Comparison of ENCODE assay signal across 12 cellular contexts in the genomic region with DNA sequence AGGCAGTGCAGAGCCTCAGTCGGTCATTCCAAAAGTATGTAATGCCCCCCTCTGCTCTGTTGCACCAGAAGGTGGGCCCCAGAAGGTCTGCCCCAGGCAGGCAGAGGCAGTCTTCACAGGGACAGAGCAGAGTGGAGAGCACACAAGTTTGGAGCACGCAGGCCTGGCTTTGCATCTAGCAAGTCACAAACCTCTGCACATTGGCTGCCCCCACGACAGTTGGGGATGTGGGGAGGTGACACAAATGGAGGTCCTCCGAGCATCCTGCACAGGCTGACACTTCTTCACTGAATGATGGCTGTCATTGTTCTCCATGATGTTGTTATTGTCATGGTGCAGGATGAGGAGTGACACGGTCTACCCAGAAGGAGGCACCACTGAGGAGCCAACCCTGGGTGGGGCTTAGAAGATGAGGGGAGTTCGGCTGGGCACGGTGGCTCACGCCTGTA. TPM values are rescaled to one million over a fixed set of nuclear protein-coding genes. Genes with fewer than 3 reads are reported as not detected.
DNase-seq lines count a peak whose midpoint lies in the region; ATAC-seq and TF ChIP-seq lines count a peak whose summit lies in the region.
"Had no signal": no experiment of that assay in that cellular context is flagged by ENCODE, and none has a peak within 500 bp of the region (broad histone marks: within the 10 kb centered on the region; RNA-seq: fewer than 3 reads in every experiment).

No MANE protein-coding gene starts in this region.

- H3K23ac ChIP-seq in IMR-90 (ENCODE audit: low read depth, low read length), result no peak overlapping the region
- no peak overlapping the region for H3K23ac ChIP-seq in trophoblast cell (ENCODE audit: low read length)

- H2AK5ac ChIP-seq in IMR-90 (ENCODE audit: low read depth, low read length), result peak overlapping the region; percentile 61; the same call in 1 of the 2 replicates
- no peak overlapping the region for H2AK5ac ChIP-seq in trophoblast cell (ENCODE audit: low read length)

- H3K27ac ChIP-seq in DOHH2 (ENCODE audit: low read depth, low read length) (no peak overlapping the region), IMR-90 (ENCODE audit: insufficient read depth, low read length) (no peak overlapping the region), colonic mucosa (peak overlapping the region; percentile 49), trophoblast cell (ENCODE audit: low read depth, low read length) (no peak overlapping the region)
- H3K27ac ChIP-seq: testis had no signal

- H2AK9ac ChIP-seq in IMR-90 (replicated peaks; ENCODE audit: low read depth, low read length, poor library complexity), result no peak overlapping the region

- H3F3A ChIP-seq in DOHH2 (ENCODE audit: control insufficient read depth, insufficient read depth), result no peaks in the 10 kb centered on the region

- H3K79me1 ChIP-seq in IMR-90 (ENCODE audit: low read depth in 1 of 2, low read length in 2 of 2), result peaks cover 33 to 91% of the 10 kb centered on the region in 2 experiments
- H3K79me1 ChIP-seq in trophoblast cell (ENCODE audit: low read length), result no peaks in the 10 kb centered on the region

- in situ Hi-C loops in IMR-90 (cut with MboI; ENCODE audit: low sequenced_read_pairs), result loop anchor here (25.0 kb wide), 1 partner anchor 1201 kb away; the partner anchor contains the start of gene FOXRED2

- no peak overlapping the region for H3K4me3 ChIP-seq in DOHH2 (ENCODE audit: low read length)
- no peak overlapping the region for H3K4me3 ChIP-seq in IMR-90 (ENCODE audit: insufficient read depth, low read depth, low read length)
- H3K4me3 ChIP-seq in colonic mucosa, result no peak overlapping the region
- H3K4me3 ChIP-seq in trophoblast cell (ENCODE audit: low read depth, low read length), result no peak overlapping the region
- H3K4me3 ChIP-seq: K562, testis had no signal

- TF ChIP-seq POLR2A in IMR-90 (IDR thresholded peaks at IDR 0.05; ENCODE audit: low read depth, low read length), result no peak

- TF ChIP-seq CTCF in DOHH2 (IDR thresholded peaks at IDR 0.05; ENCODE audit: low read depth, low read length, poor library complexity, severe bottlenecking) (no peak), IMR-90 (conservative IDR thresholded peaks at IDR 0.05; ENCODE audit: low read depth, low read length) (no peak), colonic mucosa (IDR thresholded peaks at IDR 0.05) (no peak)

- H4K8ac ChIP-seq in IMR-90 (ENCODE audit: low read depth in 2 of 2, low read length in 2 of 2), result no peak overlapping the region
- no peak overlapping the region for H4K8ac ChIP-seq in trophoblast cell (ENCODE audit: low read depth, low read length)

- POLR2A ChIA-PET in IMR-90 (lab: Charles Lee; ENCODE audit: unreplicated experiment), result no interaction called here

- H4K91ac ChIP-seq in IMR-90 (ENCODE audit: insufficient read depth, low read depth, low read length) (no peak overlapping the region), trophoblast cell (ENCODE audit: low read depth, low read length) (no peak overlapping the region)

- peaks cover 36% of the 10 kb centered on the region for H3K9me1 ChIP-seq in IMR-90 (ENCODE audit: insufficient read depth, low read length)

- H3K79me2 ChIP-seq in DOHH2 (ENCODE audit: control insufficient read depth, low read length) (no peaks in the 10 kb centered on the region), trophoblast cell (ENCODE audit: control insufficient read depth, insufficient read depth, low read length, poor library complexity) (peaks cover 3% of the 10 kb centered on the region)

- H3K27me3 ChIP-seq in DOHH2 (ENCODE audit: control insufficient read depth, low read length), result no peaks in the 10 kb centered on the region
- H3K27me3 ChIP-seq in IMR-90 (ENCODE audit: control insufficient read depth, insufficient read depth, low read length), result no peaks in the 10 kb centered on the region
- no peaks in the 10 kb centered on the region for H3K27me3 ChIP-seq in colonic mucosa
- H3K27me3 ChIP-seq in trophoblast cell (ENCODE audit: insufficient read depth, low read length), result no peaks in the 10 kb centered on the region
- H3K27me3 ChIP-seq: testis had no signal

- no peak overlapping the region for H2BK15ac ChIP-seq in IMR-90 (ENCODE audit: low read depth, low read length)

- CTCF ChIA-PET in IMR-90 (lab: Yijun Ruan, JAX), result no interaction called here

- H3K9ac ChIP-seq in IMR-90 (ENCODE audit: low read depth, low read length), result no peak overlapping the region
- peak overlapping the region; percentile 14 to 43 for H3K9ac ChIP-seq in colonic mucosa (ENCODE audit: low read depth in 2 of 2, low read length in 2 of 2)
- no peak overlapping the region for H3K9ac ChIP-seq in trophoblast cell (ENCODE audit: low read length)

- peak overlapping the region; percentile 9; the same call in 1 of the 2 replicates for H3K4ac ChIP-seq in IMR-90 (ENCODE audit: low read depth, low read length)
- peak overlapping the region; percentile 44 for H3K4ac ChIP-seq in trophoblast cell (ENCODE audit: low read depth, low read length)

- H2BK5ac ChIP-seq in IMR-90 (ENCODE audit: low read depth, low read length, poor library complexity, severe bottlenecking) (no peak overlapping the region), trophoblast cell (ENCODE audit: low read depth, low read length, poor library complexity) (no peak overlapping the region)

- H3K4me2 ChIP-seq in DOHH2 (ENCODE audit: low read length) (peak overlapping the region; percentile 12; the same call in 1 of the 2 replicates), IMR-90 (ENCODE audit: low read depth, low read length) (no peak overlapping the region), trophoblast cell (ENCODE audit: low read length) (no peak overlapping the region)

- H3K36me3 ChIP-seq in DOHH2 (ENCODE audit: control insufficient read depth, low read length) (no peaks in the 10 kb centered on the region), IMR-90 (ENCODE audit: control insufficient read depth, insufficient read depth, low read length) (no peaks in the 10 kb centered on the region), colonic mucosa (no peaks in the 10 kb centered on the region), trophoblast cell (ENCODE audit: control insufficient read depth in 1 of 2, insufficient read depth in 2 of 2, low read length in 2 of 2) (peaks cover 5 to 16% of the 10 kb centered on the region in 2 experiments)

- H3K4me1 ChIP-seq in DOHH2 (ENCODE audit: control insufficient read depth, low read length) (peaks cover 56% of the 10 kb centered on the region), IMR-90 (ENCODE audit: control insufficient read depth, insufficient read depth, low read length) (peaks cover 19% of the 10 kb centered on the region), colonic mucosa (peaks cover 39% of the 10 kb centered on the region), trophoblast cell (ENCODE audit: control insufficient read depth in 1 of 2, insufficient read depth in 2 of 2, low read length in 2 of 2) (peaks cover 18 to 27% of the 10 kb centered on the region in 2 experiments)

- H2BK12ac ChIP-seq in trophoblast cell (ENCODE audit: low read length), result peak overlapping the region; percentile 23

- H3K18ac ChIP-seq in IMR-90 (ENCODE audit: low read depth, low read length) (no peak overlapping the region), trophoblast cell (ENCODE audit: low read length) (peak overlapping the region; percentile 16)

- H4K20me1 ChIP-seq in DOHH2 (ENCODE audit: control insufficient read depth, insufficient read depth, low read depth, low read length) (no peaks in the 10 kb centered on the region), IMR-90 (ENCODE audit: insufficient read depth, low read length) (peaks cover 70% of the 10 kb centered on the region)

- no peak overlapping the region for H2BK20ac ChIP-seq in IMR-90 (ENCODE audit: low read depth, low read length)

- no peak overlapping the region for H3K56ac ChIP-seq in IMR-90 (ENCODE audit: extremely low read depth, insufficient read depth, low read length)

- dilution Hi-C loops in IMR-90 (cut with HindIII; ENCODE audit: low sequenced_read_pairs, unreplicated experiment), result no loop called here

- no TSS peak for BruUV-seq in IMR-90 (replicated peaks; lab: Mats Ljungman, UMichigan)

- no peak overlapping the region for H4K5ac ChIP-seq in IMR-90 (ENCODE audit: low read depth, low read length)

- no peaks in the 10 kb centered on the region for H3K9me3 ChIP-seq in DOHH2 (ENCODE audit: control insufficient read depth, insufficient read depth, low read length)
- H3K9me3 ChIP-seq in IMR-90 (ENCODE audit: control insufficient read depth, insufficient read depth, low read length), result no peaks in the 10 kb centered on the region
- no peaks in the 10 kb centered on the region for H3K9me3 ChIP-seq in colonic mucosa
- peaks cover 2% of the 10 kb centered on the region for H3K9me3 ChIP-seq in trophoblast cell (ENCODE audit: insufficient read depth, low read depth, low read length)
- H3K9me3 ChIP-seq: testis had no signal

- no peak for TF ChIP-seq RAD21 in IMR-90 (IDR thresholded peaks at IDR 0.05; ENCODE audit: low read length)

- H2BK120ac ChIP-seq in IMR-90 (ENCODE audit: low read depth, low read length), result no peak overlapping the region
- no peak overlapping the region for H2BK120ac ChIP-seq in trophoblast cell (ENCODE audit: insufficient read depth, low read length, poor library complexity)

- H2AFZ ChIP-seq in IMR-90 (replicated peaks; ENCODE audit: low read length, poor library complexity) (peak overlapping the region; percentile 1), trophoblast cell (ENCODE audit: insufficient read depth, low read length, poor library complexity) (no peak overlapping the region)

- DNase-seq in IMR-90, result no peak
- DNase-seq in colonic mucosa, result peak; percentile 26
- DNase-seq in trophoblast cell, result no peak
- DNase-seq in NOMO-1 (lab: John Stamatoyannopoulos, UW; ENCODE audit: unreplicated experiment in 2 of 2), result no peak
- DNase-seq in foreskin melanocyte, result no peak
- DNase-seq: effector CD8-positive, alpha-beta T cell; hypothalamus; NCI-H187; testis had no signal

- WGBS in IMR-90 (ENCODE audit: extremely low coverage in 2 of 2, insufficient read length in 1 of 2), 2 experiments, result 100% methylated on average over 1 of the region's 8 CpGs; no CpG with 5 or more reads in 1 of the 2 experiments
- no CpG with 5 or more reads among the region's 8 CpGs for WGBS in trophoblast cell (ENCODE audit: extremely low coverage, insufficient coverage, insufficient read length)

- intact Hi-C loops in IMR-90 (cut with micrococcal nuclease), result no loop called here
- intact Hi-C loops in colonic mucosa (cut with DNase I), result no loop called here

- no peaks in the 10 kb centered on the region for H3K9me2 ChIP-seq in DOHH2 (replicated peaks; ENCODE audit: control insufficient read depth, low read length)

- ATAC-seq in IMR-90 (ENCODE audit: low read depth) (no peak), HG02938 (IDR thresholded peaks at IDR 0.05; ENCODE audit: unreplicated experiment) (no peak)
- ATAC-seq: K562 had no signal

- no peak overlapping the region for H4K12ac ChIP-seq in trophoblast cell (ENCODE audit: low read depth, low read length)

- no peak overlapping the region for H3K14ac ChIP-seq in IMR-90 (replicated peaks; ENCODE audit: low read depth, low read length)
- H3K14ac ChIP-seq in trophoblast cell (ENCODE audit: low read length), result no peak overlapping the region

RNA-seq across cellular contexts. Expression of gene TOM1, which starts 11.9 kb away (rescaled TPM):
- total RNA-seq in IMR-90 (2012; rRNA removed) (38.0 and 39.4 TPM in 2 replicates), colonic mucosa (10 to 100 TPM; 43.0 to 60.3 TPM)
- polyA plus RNA-seq in IMR-90 (2012; rRNA removed), result 46.4 and 48.5 TPM in 2 replicates
- 66.1 and 71.8 TPM in 2 replicates for polyA plus RNA-seq in IMR-90 (2012; cell fraction: cytosol; rRNA removed)
- 54.4 and 68.2 TPM in 2 replicates for polyA plus RNA-seq in IMR-90 (2012; cell fraction: nucleus; rRNA removed; ENCODE audit: low replicate concordance)
- polyA plus RNA-seq in trophoblast cell (2013), result 41.6 and 45.0 TPM in 2 replicates

RNA-seq across cellular contexts. Expression of gene HMGXB4, which starts 54.3 kb away (rescaled TPM):
- 11.8 and 17.2 TPM in 2 replicates for total RNA-seq in IMR-90 (2012; rRNA removed)
- polyA plus RNA-seq in IMR-90 (2012; rRNA removed), result 16.5 and 18.5 TPM in 2 replicates
- 3.6 and 5.8 TPM in 2 replicates for polyA plus RNA-seq in IMR-90 (2012; cell fraction: cytosol; rRNA removed)
- 4.5 and 21.8 TPM in 2 replicates for polyA plus RNA-seq in IMR-90 (2012; cell fraction: nucleus; rRNA removed; ENCODE audit: low replicate concordance)
- 10 to 100 TPM; 18.6 to 23.9 TPM for total RNA-seq in colonic mucosa
- polyA plus RNA-seq in trophoblast cell (2013), result 22.9 and 23.8 TPM in 2 replicates

Comparison
In these comparisons a context has a peak if more than half of its experiments do, and no peak if none do; other contexts are left out.
1. H3K9ac ChIP-seq: peak in colonic mucosa (2 of 2); none in IMR-90 (single experiment) and trophoblast cell (single experiment).